In the genomic region with DNA sequence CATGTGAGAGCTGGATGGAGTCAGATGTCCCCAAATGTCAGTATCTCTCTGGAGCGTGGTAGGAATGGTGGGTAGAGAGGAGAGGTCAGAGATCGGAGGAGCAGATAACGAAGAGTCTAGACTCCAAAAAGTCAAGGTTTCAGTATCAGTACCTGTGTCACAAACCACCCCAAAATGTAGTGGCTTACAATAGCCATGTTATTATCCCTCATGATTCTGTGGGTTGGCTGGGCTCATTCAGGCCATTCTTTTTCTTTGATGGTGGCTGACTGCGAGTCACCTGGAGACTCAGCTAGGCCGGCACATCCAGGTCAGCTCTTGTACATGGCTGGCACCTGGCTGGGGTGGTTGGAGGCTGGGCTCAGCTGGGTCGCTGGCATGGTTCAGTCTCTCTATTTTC, we compare ENCODE assay signal across 16 cellular contexts. TPM values are rescaled to one million over a fixed set of nuclear protein-coding genes. Genes with fewer than 3 reads are reported as not detected.
DNase-seq lines count a peak whose midpoint lies in the region; ATAC-seq and TF ChIP-seq lines count a peak whose summit lies in the region.
"Had no signal": no experiment of that assay in that cellular context is flagged by ENCODE, and none has a peak within 500 bp of the region (broad histone marks: within the 10 kb centered on the region; RNA-seq: fewer than 3 reads in every experiment).

No MANE protein-coding gene starts in this region.

- no peak overlapping the region for H3K4me3 ChIP-seq in GM23338
- H3K4me3 ChIP-seq: gastroesophageal sphincter, lower lobe of right lung, SK-N-MC had no signal

- no peaks in the 10 kb centered on the region for H3K36me3 ChIP-seq in GM23338 (ENCODE audit: insufficient read depth)
- H3K36me3 ChIP-seq: gastroesophageal sphincter, lower lobe of right lung had no signal

- H2AFZ ChIP-seq in GM23338 = no peak overlapping the region

- peaks cover 44% of the 10 kb centered on the region for H3K36me3 Mint-ChIP-seq in T-helper 2 cell treated with Interferon-gamma antibody and Interleukin-4, amounts not matched to agents 5 μg/mL and 100 μg/mL, for 36 hours (ENCODE audit: low read depth)
- peaks cover 39% of the 10 kb centered on the region for H3K36me3 Mint-ChIP-seq in stimulated activated effector memory CD8-positive, alpha-beta T cell treated with anti-CD3 and anti-CD28 coated beads, Interleukin-12 subunit alpha, Interleukin-12 subunit beta, amount 100 ng/mL, for 72 hours
- no peaks in the 10 kb centered on the region for H3K36me3 Mint-ChIP-seq in GM23338 (ENCODE audit: low read depth)

- no peaks in the 10 kb centered on the region for H3K27me3 ChIP-seq in GM23338 (ENCODE audit: insufficient read depth)

- peak; percentile 8 for ATAC-seq in HG02588 (IDR thresholded peaks at IDR 0.05; ENCODE audit: unreplicated experiment)
- peak; percentile 37 for ATAC-seq in stimulated activated effector memory CD8-positive, alpha-beta T cell treated with anti-CD3 and anti-CD28 coated beads, Interleukin-12 subunit alpha, Interleukin-12 subunit beta, amount 100 ng/mL, for 72 hours
- no peak for ATAC-seq in GM23338
- ATAC-seq: gastroesophageal sphincter had no signal

- H3F3A ChIP-seq in GM23338 (replicated peaks; ENCODE audit: low read depth) = no peaks in the 10 kb centered on the region

- DNase-seq in activated CD4-positive, alpha-beta T cell treated with anti-CD3 and anti-CD28 coated beads for 1 hour = peak; percentile 41
- no peak for DNase-seq in activated CD4-positive, alpha-beta T cell treated with anti-CD3 and anti-CD28 coated beads, Interleukin-2, amount 50 U/mL, for 48 hours
- no peak for DNase-seq in T-helper 2 cell treated with Interferon-gamma antibody and Interleukin-4, amounts not matched to agents 5 μg/mL and 100 μg/mL, for 36 hours (ENCODE audit: low spot score)
- no peak for DNase-seq in stimulated activated effector memory CD8-positive, alpha-beta T cell treated with anti-CD3 and anti-CD28 coated beads, Interleukin-12 subunit alpha, Interleukin-12 subunit beta, amount 100 ng/mL, for 72 hours (ENCODE audit: low spot score in 2 of 2)
- DNase-seq in SKM-1 treated with dmso at 0.1 percent for 144 hours (lab: John Stamatoyannopoulos, UW; ENCODE audit: unreplicated experiment) (no peak), nucleus accumbens (lab: John Stamatoyannopoulos, UW) (no peak), GM23338 (ENCODE audit: low spot score) (no peak)
- DNase-seq: activated CD8-positive, alpha-beta memory T cell treated with anti-CD3 and anti-CD28 coated beads, Interleukin-2, amount 50 U/mL, for 48 hours; lower lobe of right lung; NCI-H345 had no signal

- H3K4me1 ChIP-seq in GM23338 (ENCODE audit: insufficient read depth) = no peaks in the 10 kb centered on the region
- H3K4me1 ChIP-seq: gastroesophageal sphincter, lower lobe of right lung had no signal

- peak overlapping the region; percentile 66 for H3K4me3 Mint-ChIP-seq in T-helper 2 cell treated with Interferon-gamma antibody and Interleukin-4, amounts not matched to agents 5 μg/mL and 100 μg/mL, for 36 hours
- peak overlapping the region; percentile 53 for H3K4me3 Mint-ChIP-seq in stimulated activated effector memory CD8-positive, alpha-beta T cell treated with anti-CD3 and anti-CD28 coated beads, Interleukin-12 subunit alpha, Interleukin-12 subunit beta, amount 100 ng/mL, for 72 hours
- H3K4me3 Mint-ChIP-seq in GM23338 = no peak overlapping the region

- H3K9me2 ChIP-seq in GM23338 (ENCODE audit: insufficient read depth) = no peaks in the 10 kb centered on the region

- no peaks in the 10 kb centered on the region for H3K27me3 Mint-ChIP-seq in T-helper 2 cell treated with Interferon-gamma antibody and Interleukin-4, amounts not matched to agents 5 μg/mL and 100 μg/mL, for 36 hours (ENCODE audit: low read depth)
- H3K27me3 Mint-ChIP-seq in GM23338 (ENCODE audit: insufficient read depth, low read depth, poor library complexity) = peaks cover 13% of the 10 kb centered on the region

- H3K4me2 ChIP-seq in GM23338 = no peak overlapping the region

- peaks cover 68% of the 10 kb centered on the region for H3K4me1 Mint-ChIP-seq in T-helper 2 cell treated with Interferon-gamma antibody and Interleukin-4, amounts not matched to agents 5 μg/mL and 100 μg/mL, for 36 hours (ENCODE audit: low read depth)
- H3K4me1 Mint-ChIP-seq in stimulated activated effector memory CD8-positive, alpha-beta T cell treated with anti-CD3 and anti-CD28 coated beads, Interleukin-12 subunit alpha, Interleukin-12 subunit beta, amount 100 ng/mL, for 72 hours = peaks cover 68% of the 10 kb centered on the region
- peaks cover 7% of the 10 kb centered on the region for H3K4me1 Mint-ChIP-seq in GM23338

- peak overlapping the region; percentile 90 for H3K27ac Mint-ChIP-seq in T-helper 2 cell treated with Interferon-gamma antibody and Interleukin-4, amounts not matched to agents 5 μg/mL and 100 μg/mL, for 36 hours
- peak overlapping the region; percentile 91 for H3K27ac Mint-ChIP-seq in stimulated activated effector memory CD8-positive, alpha-beta T cell treated with anti-CD3 and anti-CD28 coated beads, Interleukin-12 subunit alpha, Interleukin-12 subunit beta, amount 100 ng/mL, for 72 hours
- no peak overlapping the region for H3K27ac Mint-ChIP-seq in GM23338

- H3K79me2 ChIP-seq in GM23338 (replicated peaks; ENCODE audit: insufficient read depth) = no peaks in the 10 kb centered on the region

- no peak overlapping the region for H3K27ac ChIP-seq in GM23338 (ENCODE audit: low read depth)
- H3K27ac ChIP-seq: gastroesophageal sphincter, lower lobe of right lung, SK-N-MC had no signal

- H3K9me3 Mint-ChIP-seq in T-helper 2 cell treated with Interferon-gamma antibody and Interleukin-4, amounts not matched to agents 5 μg/mL and 100 μg/mL, for 36 hours = peaks cover 13% of the 10 kb centered on the region
- peaks cover 10% of the 10 kb centered on the region for H3K9me3 Mint-ChIP-seq in stimulated activated effector memory CD8-positive, alpha-beta T cell treated with anti-CD3 and anti-CD28 coated beads, Interleukin-12 subunit alpha, Interleukin-12 subunit beta, amount 100 ng/mL, for 72 hours
- peaks cover 11% of the 10 kb centered on the region; the same call in 2 of the 3 replicates for H3K9me3 Mint-ChIP-seq in GM23338

- no peaks in the 10 kb centered on the region for H4K20me1 ChIP-seq in GM23338 (replicated peaks; ENCODE audit: insufficient read depth)

- TF ChIP-seq CTCF in GM23338 (conservative IDR thresholded peaks at IDR 0.05; ENCODE audit: low read depth in 2 of 2) = no peak

TF ChIP-seq in GM23338, 12 proteins besides CTCF, POLR2A, EP300 and RAD21 (continues in another document):
- TF ChIP-seq ZNF331 (CRISPR knock-in tag; IDR thresholded peaks at IDR 0.05; ENCODE audit: low read depth) = no peak
- TF ChIP-seq EZH2 (IDR thresholded peaks at IDR 0.05; ENCODE audit: low read depth, unreplicated experiment) = no peak
- TF ChIP-seq, protein P1, sequence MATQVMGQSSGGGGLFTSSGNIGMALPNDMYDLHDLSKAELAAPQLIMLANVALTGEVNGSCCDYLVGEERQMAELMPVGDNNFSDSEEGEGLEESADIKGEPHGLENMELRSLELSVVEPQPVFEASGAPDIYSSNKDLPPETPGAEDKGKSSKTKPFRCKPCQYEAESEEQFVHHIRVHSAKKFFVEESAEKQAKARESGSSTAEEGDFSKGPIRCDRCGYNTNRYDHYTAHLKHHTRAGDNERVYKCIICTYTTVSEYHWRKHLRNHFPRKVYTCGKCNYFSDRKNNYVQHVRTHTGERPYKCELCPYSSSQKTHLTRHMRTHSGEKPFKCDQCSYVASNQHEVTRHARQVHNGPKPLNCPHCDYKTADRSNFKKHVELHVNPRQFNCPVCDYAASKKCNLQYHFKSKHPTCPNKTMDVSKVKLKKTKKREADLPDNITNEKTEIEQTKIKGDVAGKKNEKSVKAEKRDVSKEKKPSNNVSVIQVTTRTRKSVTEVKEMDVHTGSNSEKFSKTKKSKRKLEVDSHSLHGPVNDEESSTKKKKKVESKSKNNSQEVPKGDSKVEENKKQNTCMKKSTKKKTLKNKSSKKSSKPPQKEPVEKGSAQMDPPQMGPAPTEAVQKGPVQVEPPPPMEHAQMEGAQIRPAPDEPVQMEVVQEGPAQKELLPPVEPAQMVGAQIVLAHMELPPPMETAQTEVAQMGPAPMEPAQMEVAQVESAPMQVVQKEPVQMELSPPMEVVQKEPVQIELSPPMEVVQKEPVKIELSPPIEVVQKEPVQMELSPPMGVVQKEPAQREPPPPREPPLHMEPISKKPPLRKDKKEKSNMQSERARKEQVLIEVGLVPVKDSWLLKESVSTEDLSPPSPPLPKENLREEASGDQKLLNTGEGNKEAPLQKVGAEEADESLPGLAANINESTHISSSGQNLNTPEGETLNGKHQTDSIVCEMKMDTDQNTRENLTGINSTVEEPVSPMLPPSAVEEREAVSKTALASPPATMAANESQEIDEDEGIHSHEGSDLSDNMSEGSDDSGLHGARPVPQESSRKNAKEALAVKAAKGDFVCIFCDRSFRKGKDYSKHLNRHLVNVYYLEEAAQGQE (IDR thresholded peaks at IDR 0.05; ENCODE audit: unreplicated experiment) = no peak
- no peak for TF ChIP-seq POLR2AphosphoS5 (IDR thresholded peaks at IDR 0.05; ENCODE audit: low read depth)
- TF ChIP-seq ZNF114 (CRISPR knock-in tag; IDR thresholded peaks at IDR 0.05) = no peak
- no peak for TF ChIP-seq EZH2phosphoT487 (IDR thresholded peaks at IDR 0.05; ENCODE audit: unreplicated experiment)
- TF ChIP-seq STAT1 (IDR thresholded peaks at IDR 0.05; ENCODE audit: unreplicated experiment) = no peak
- TF ChIP-seq, protein P2, sequence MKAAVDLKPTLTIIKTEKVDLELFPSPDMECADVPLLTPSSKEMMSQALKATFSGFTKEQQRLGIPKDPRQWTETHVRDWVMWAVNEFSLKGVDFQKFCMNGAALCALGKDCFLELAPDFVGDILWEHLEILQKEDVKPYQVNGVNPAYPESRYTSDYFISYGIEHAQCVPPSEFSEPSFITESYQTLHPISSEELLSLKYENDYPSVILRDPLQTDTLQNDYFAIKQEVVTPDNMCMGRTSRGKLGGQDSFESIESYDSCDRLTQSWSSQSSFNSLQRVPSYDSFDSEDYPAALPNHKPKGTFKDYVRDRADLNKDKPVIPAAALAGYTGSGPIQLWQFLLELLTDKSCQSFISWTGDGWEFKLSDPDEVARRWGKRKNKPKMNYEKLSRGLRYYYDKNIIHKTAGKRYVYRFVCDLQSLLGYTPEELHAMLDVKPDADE (IDR thresholded peaks at IDR 0.05) = no peak
- no peak for TF ChIP-seq JUNB (IDR thresholded peaks at IDR 0.05; ENCODE audit: unreplicated experiment)
- no peak for TF ChIP-seq CREB1 (CRISPR knock-in tag; IDR thresholded peaks at IDR 0.05; ENCODE audit: low read depth)

RNA-seq across cellular contexts. Expression of a gene that starts 7.3 kb away (rescaled TPM):
- total RNA-seq in GM23338 (2014; rRNA removed; shearing (Covaris generic)) = 0.04 and 0.66 TPM in 2 replicates
- polyA plus RNA-seq in GM23338 (2016; fragmentation: Nextera tagmentation; extraction: Ambion mirVana) = 0.10 TPM in 1 of 2 replicates, not detected in the other
- total RNA-seq: A172, Daoy, gastroesophageal sphincter, lower lobe of right lung, M059J had no signal

RNA-seq across cellular contexts. Expression of a gene that starts 24.5 kb away (rescaled TPM):
- 2.7 and 3.8 TPM in 2 replicates for total RNA-seq in GM23338 (2014; rRNA removed; shearing (Covaris generic))
- polyA plus RNA-seq in GM23338 (2016; fragmentation: Nextera tagmentation; extraction: Ambion mirVana) = 2.4 and 3.1 TPM in 2 replicates

RNA-seq across cellular contexts. Expression of a gene that starts 31.5 kb away (rescaled TPM):
- total RNA-seq in GM23338 (2014; rRNA removed; shearing (Covaris generic)) = 2.3 and 2.6 TPM in 2 replicates
- 0.97 and 1.7 TPM in 2 replicates for polyA plus RNA-seq in GM23338 (2016; fragmentation: Nextera tagmentation; extraction: Ambion mirVana)
